Comparison of ENCODE assay signal across 8 cellular contexts in genomic region chr2:37711308-37711731, GRCh38. TPM values are rescaled to one million over a fixed set of nuclear protein-coding genes. Genes with fewer than 3 reads are reported as not detected.
DNase-seq lines count a peak whose midpoint lies in the region; ATAC-seq and TF ChIP-seq lines count a peak whose summit lies in the region.

No MANE protein-coding gene starts in this region.

- POLR2A ChIA-PET in activated naive CD8-positive, alpha-beta T cell treated with anti-CD3 and anti-CD28 coated beads, Interleukin-2, amount 10 ng/mL, durations not matched to agents 7 days and 5 days (lab: Charles Lee), result interaction anchor here (3.9 kb wide), 1 partner anchor 40 kb away, joined by 22 read pairs; the partner anchor contains the start of gene CDC42EP3

- peak overlapping the region; percentile 60 for H3K4me3 Mint-ChIP-seq in activated naive CD8-positive, alpha-beta T cell treated with anti-CD3 and anti-CD28 coated beads, Interleukin-2, amount 10 ng/mL, durations not matched to agents 7 days and 5 days

- H3K4me1 ChIP-seq in mucosa of descending colon (ENCODE audit: low read depth) (no peaks in the 10 kb centered on the region), testis (no peaks in the 10 kb centered on the region)

- peaks cover 24% of the 10 kb centered on the region for H3K36me3 Mint-ChIP-seq in activated naive CD8-positive, alpha-beta T cell treated with anti-CD3 and anti-CD28 coated beads, Interleukin-2, amount 10 ng/mL, durations not matched to agents 7 days and 5 days

- TF ChIP-seq CTCF in mucosa of descending colon (IDR thresholded peaks at IDR 0.05) (no peak), testis (IDR thresholded peaks at IDR 0.05) (no peak)

- peaks cover 50% of the 10 kb centered on the region for H3K4me1 Mint-ChIP-seq in activated naive CD8-positive, alpha-beta T cell treated with anti-CD3 and anti-CD28 coated beads, Interleukin-2, amount 10 ng/mL, durations not matched to agents 7 days and 5 days

- DNase-seq in activated gamma-delta T cell treated with Interleukin-2 at 50 U/mL for 16 hours (peak; percentile 53), activated gamma-delta T cell (lab: John Stamatoyannopoulos, UW) (no peak), MG63 (peak; percentile 59), mucosa of descending colon (peak; percentile 17 to 50 (median 28)), DMS153 treated with DMSO at 0.1 percent for 48 hours (lab: John Stamatoyannopoulos, UW; ENCODE audit: unreplicated experiment) (no peak), testis (no peak)
- DNase-seq in activated naive CD8-positive, alpha-beta T cell treated with anti-CD3 and anti-CD28 coated beads, Interleukin-2, amount 10 ng/mL, durations not matched to agents 7 days and 5 days, result peak; percentile 70

- no peak overlapping the region for H3K27ac ChIP-seq in testis

- WGBS in testis, 2 donors, result 88 to 93% methylated on average over 1 of the region's 1 CpG

- peaks cover 8% of the 10 kb centered on the region for H3K9me3 Mint-ChIP-seq in activated naive CD8-positive, alpha-beta T cell treated with anti-CD3 and anti-CD28 coated beads, Interleukin-2, amount 10 ng/mL, durations not matched to agents 7 days and 5 days

- H3K9me3 ChIP-seq in MG63 (peaks cover 10% of the 10 kb centered on the region; the same call in 1 of the 2 replicates), mucosa of descending colon (no peaks in the 10 kb centered on the region), testis (no peaks in the 10 kb centered on the region)

- TF ChIP-seq POLR2A in testis (IDR thresholded peaks at IDR 0.05), result no peak

- intact Hi-C loops in mucosa of descending colon (cut with DNase I, micrococcal nuclease), result no loop called here
- intact Hi-C loops in testis (cut with DNase I; ENCODE audit: low total_unique reads), result no loop called here

- peak overlapping the region; percentile 84 for H3K27ac Mint-ChIP-seq in activated naive CD8-positive, alpha-beta T cell treated with anti-CD3 and anti-CD28 coated beads, Interleukin-2, amount 10 ng/mL, durations not matched to agents 7 days and 5 days

- H3K36me3 ChIP-seq in MG63 (no peaks in the 10 kb centered on the region), mucosa of descending colon (ENCODE audit: low read depth) (no peaks in the 10 kb centered on the region), testis (ENCODE audit: low read depth, missing control alignments) (no peaks in the 10 kb centered on the region)

- ATAC-seq in activated naive CD8-positive, alpha-beta T cell treated with anti-CD3 and anti-CD28 coated beads, Interleukin-2, amount 10 ng/mL, durations not matched to agents 7 days and 5 days (ENCODE audit: low read depth), result peak; percentile 98
- ATAC-seq in mucosa of descending colon (peak; percentile 68), GM21367 (IDR thresholded peaks at IDR 0.05; ENCODE audit: unreplicated experiment) (no peak)

- H3K4me3 ChIP-seq in MG63 (no peak overlapping the region), mucosa of descending colon (no peak overlapping the region), testis (no peak overlapping the region)

- H3K27me3 ChIP-seq in MG63 (no peaks in the 10 kb centered on the region), testis (no peaks in the 10 kb centered on the region)

- H3K27me3 Mint-ChIP-seq in activated naive CD8-positive, alpha-beta T cell treated with anti-CD3 and anti-CD28 coated beads, Interleukin-2, amount 10 ng/mL, durations not matched to agents 7 days and 5 days, result no peaks in the 10 kb centered on the region

RNA-seq across cellular contexts. Expression of gene CDC42EP3, which starts 39.9 kb away (rescaled TPM):
- 24.1 and 32.4 TPM in 2 replicates for total RNA-seq in MG63 (2014; rRNA removed; shearing (Covaris generic); ENCODE audit: low replicate concordance)
- 10 to 100 TPM; 39.5 to 40.1 TPM for total RNA-seq in activated naive CD8-positive, alpha-beta T cell treated with anti-CD3 and anti-CD28 coated beads, Interleukin-2, amount 10 ng/mL, durations not matched to agents 7 days and 5 days
- total RNA-seq in mucosa of descending colon (10 to 100 TPM; 27.9 to 67.0 (median 30.1) TPM), testis (10 to 100 TPM; 44.3 to 50.6 TPM)
- polyA plus RNA-seq in testis (ENCODE audit: insufficient read depth, low read depth, low replicate concordance), result 107 TPM

Comparison
In these comparisons a context has a peak if more than half of its experiments do, and no peak if none do; other contexts are left out.
1. DNase-seq: peak in activated gamma-delta T cell treated with Interleukin-2 at 50 U/mL for 16 hours (single experiment), MG63 (single experiment), activated naive CD8-positive, alpha-beta T cell treated with anti-CD3 and anti-CD28 coated beads, Interleukin-2, amount 10 ng/mL, durations not matched to agents 7 days and 5 days (single experiment) and mucosa of descending colon (3 of 3); none in activated gamma-delta T cell (single experiment), DMS153 treated with DMSO at 0.1 percent for 48 hours (single experiment) and testis (single experiment).